ENCODE assay signal across 12 cellular contexts in the genomic region with DNA sequence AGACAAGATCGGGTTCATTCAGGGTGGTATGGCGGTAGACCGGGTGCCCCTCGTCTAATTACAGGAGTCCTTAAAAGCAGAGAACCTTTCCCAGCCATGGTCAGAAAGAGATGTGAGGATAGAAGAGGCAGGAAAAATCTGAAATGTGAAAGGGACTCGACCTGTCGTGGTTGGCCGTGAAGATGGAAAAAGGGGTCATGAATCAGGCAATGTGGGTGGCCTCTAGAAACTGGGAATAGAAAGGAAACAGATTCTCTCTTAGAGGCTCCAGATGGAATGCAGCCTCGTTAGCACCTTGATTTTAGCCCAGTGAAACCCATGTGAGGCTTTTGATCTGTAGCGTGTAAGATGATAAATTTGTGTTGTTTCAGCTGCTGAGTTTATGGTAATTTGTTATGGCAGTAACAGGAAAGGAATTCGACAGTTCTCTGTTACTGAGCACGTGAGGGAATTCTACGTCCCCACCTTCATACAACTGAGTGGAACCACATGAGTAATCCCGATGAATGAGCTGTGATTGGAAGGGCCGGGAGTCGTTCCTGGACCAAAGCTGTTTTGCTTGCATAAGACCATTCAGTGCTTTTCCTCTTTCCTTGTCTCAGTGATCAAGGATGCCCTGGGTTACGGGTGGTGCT. TPM values are rescaled to one million over a fixed set of nuclear protein-coding genes. Genes with fewer than 3 reads are reported as not detected.
DNase-seq lines count a peak whose midpoint lies in the region; ATAC-seq and TF ChIP-seq lines count a peak whose summit lies in the region.
"Had no signal": no experiment of that assay in that cellular context is flagged by ENCODE, and none has a peak within 500 bp of the region (broad histone marks: within the 10 kb centered on the region; RNA-seq: fewer than 3 reads in every experiment).

No MANE protein-coding gene starts in this region.

- DNase-seq in DMS 273 (lab: John Stamatoyannopoulos, UW; ENCODE audit: unreplicated experiment) = peak; percentile 74
- DNase-seq in DMS 273 treated with DMSO at 0.1 percent for 48 hours (lab: John Stamatoyannopoulos, UW) = no peak
- peak; percentile 73 for DNase-seq in adipocyte (ENCODE audit: low read depth)
- DNase-seq in fibroblast of villous mesenchyme (ENCODE audit: low read depth) = peak; percentile 82
- DNase-seq in superior temporal gyrus (ENCODE audit: extremely low spot score) = peak; percentile 16
- no peak for DNase-seq in coronary artery (ENCODE audit: low spot score)
- no peak for DNase-seq in CD4-positive, alpha-beta memory T cell
- DNase-seq in activated T-cell treated with anti-CD3 and anti-CD28 coated beads, Interleukin-2, amount 50 U/mL, for 72 hours = no peak
- DNase-seq: hippocampal formation, NCI-H1092, nephron progenitor cell had no signal

- H3K4me1 Mint-ChIP-seq in CD4-positive, alpha-beta memory T cell = peaks cover 5 to 9% (median 8%) of the 10 kb centered on the region in 4 donors
- peaks cover 7% of the 10 kb centered on the region for H3K4me1 Mint-ChIP-seq in activated T-cell treated with anti-CD3 and anti-CD28 coated beads, Interleukin-2, amount 50 U/mL, for 72 hours (ENCODE audit: low read depth)

- no peak overlapping the region for H3K4me3 ChIP-seq in adipocyte (ENCODE audit: low read length)
- H3K4me3 ChIP-seq in fibroblast of villous mesenchyme (ENCODE audit: low read depth, low read length) = no peak overlapping the region
- no peak overlapping the region for H3K4me3 ChIP-seq in coronary artery
- no peak overlapping the region for H3K4me3 ChIP-seq in CD4-positive, alpha-beta memory T cell (ENCODE audit: low read length in 2 of 2)

- POLR2A ChIA-PET in CD4-positive, alpha-beta memory T cell (lab: Charles Lee; ENCODE audit: partially characterized antibody) = interaction anchor here (0.6 to 2.3 kb wide), 2 partner anchors 11 to 131 kb away, joined by 3 to 8 read pairs; partner anchors contain the start of gene CA11

- intact Hi-C loops in CD4-positive, alpha-beta memory T cell (cut with micrococcal nuclease) = no loop called here

- H3K9me3 ChIP-seq in adipocyte (ENCODE audit: control insufficient read depth, low read length) = no peaks in the 10 kb centered on the region
- no peaks in the 10 kb centered on the region for H3K9me3 ChIP-seq in CD4-positive, alpha-beta memory T cell (ENCODE audit: control insufficient read depth in 1 of 2, low read length in 2 of 2)

- no peak overlapping the region for H3K27ac ChIP-seq in coronary artery
- H3K27ac ChIP-seq in CD4-positive, alpha-beta memory T cell (ENCODE audit: low read depth, low read length) = no peak overlapping the region
- H3K27ac ChIP-seq: 22Rv1 had no signal

- no peaks in the 10 kb centered on the region for H3K36me3 ChIP-seq in adipocyte (ENCODE audit: control insufficient read depth, insufficient read depth, low read length, severe bottlenecking)
- H3K36me3 ChIP-seq in CD4-positive, alpha-beta memory T cell (ENCODE audit: insufficient read depth, low read length) = no peaks in the 10 kb centered on the region

- H3K27ac Mint-ChIP-seq in CD4-positive, alpha-beta memory T cell = peak overlapping the region in 1 of 7 donors; percentile 70
- no peak overlapping the region for H3K27ac Mint-ChIP-seq in activated T-cell treated with anti-CD3 and anti-CD28 coated beads, Interleukin-2, amount 50 U/mL, for 72 hours
- H3K27ac Mint-ChIP-seq: nephron progenitor cell had no signal

- H3K27me3 ChIP-seq in adipocyte (replicated peaks; ENCODE audit: control insufficient read depth, insufficient read depth, low read length) = peaks cover 7% of the 10 kb centered on the region
- no peaks in the 10 kb centered on the region for H3K27me3 ChIP-seq in CD4-positive, alpha-beta memory T cell (ENCODE audit: insufficient read depth, low read length)

- CTCF ChIA-PET in CD4-positive, alpha-beta memory T cell (lab: Charles Lee; ENCODE audit: partially characterized antibody) = interaction anchor here (0.9 to 1.9 kb wide), 4 partner anchors 17 to 187 kb away, joined by 3 to 6 read pairs (median 4); no protein-coding TSS in a partner anchor

- no peaks in the 10 kb centered on the region for H3K9me3 Mint-ChIP-seq in CD4-positive, alpha-beta memory T cell
- H3K9me3 Mint-ChIP-seq in activated T-cell treated with anti-CD3 and anti-CD28 coated beads, Interleukin-2, amount 50 U/mL, for 72 hours = no peaks in the 10 kb centered on the region
- H3K9me3 Mint-ChIP-seq: nephron progenitor cell had no signal

- H3K4me3 Mint-ChIP-seq in CD4-positive, alpha-beta memory T cell = no peak overlapping the region
- no peak overlapping the region for H3K4me3 Mint-ChIP-seq in activated T-cell treated with anti-CD3 and anti-CD28 coated beads, Interleukin-2, amount 50 U/mL, for 72 hours
- H3K4me3 Mint-ChIP-seq: nephron progenitor cell had no signal

- no peaks in the 10 kb centered on the region for H3K4me1 ChIP-seq in adipocyte (ENCODE audit: control insufficient read depth, insufficient read depth, low read length)
- peaks cover 10% of the 10 kb centered on the region for H3K4me1 ChIP-seq in CD4-positive, alpha-beta memory T cell (ENCODE audit: insufficient read depth, low read length)

- no peaks in the 10 kb centered on the region for H3K27me3 Mint-ChIP-seq in CD4-positive, alpha-beta memory T cell
- H3K27me3 Mint-ChIP-seq in activated T-cell treated with anti-CD3 and anti-CD28 coated beads, Interleukin-2, amount 50 U/mL, for 72 hours (ENCODE audit: low read depth) = no peaks in the 10 kb centered on the region

- ATAC-seq in activated T-cell treated with anti-CD3 and anti-CD28 coated beads, Interleukin-2, amount 50 U/mL, for 72 hours (replicated peaks in 1 of 2) = no peak

- no peak for TF ChIP-seq CTCF in fibroblast of villous mesenchyme (IDR thresholded peaks at IDR 0.05; ENCODE audit: insufficient read depth, low read depth, low read length)
- no peak for TF ChIP-seq CTCF in coronary artery (IDR thresholded peaks at IDR 0.05)

- no peak overlapping the region for H3K9ac ChIP-seq in adipocyte (ENCODE audit: low read length)

- no peaks in the 10 kb centered on the region for H3K36me3 Mint-ChIP-seq in CD4-positive, alpha-beta memory T cell
- no peaks in the 10 kb centered on the region for H3K36me3 Mint-ChIP-seq in activated T-cell treated with anti-CD3 and anti-CD28 coated beads, Interleukin-2, amount 50 U/mL, for 72 hours (ENCODE audit: insufficient read depth in 2 of 2)

RNA-seq across cellular contexts. Expression of gene CA11, which starts 11.0 kb away (rescaled TPM):
- 1.3 TPM in 2 replicates for total RNA-seq in fibroblast of villous mesenchyme
- 10 to 100 TPM; 13.7 to 15.4 TPM for total RNA-seq in CD4-positive, alpha-beta memory T cell
- polyA plus RNA-seq in CD4-positive, alpha-beta memory T cell = 1 to 10 TPM; 5.0 to 9.4 TPM
- 10 to 100 TPM; 10.5 to 11.9 TPM for total RNA-seq in activated T-cell treated with anti-CD3 and anti-CD28 coated beads, Interleukin-2, amount 50 U/mL, for 72 hours

RNA-seq across cellular contexts. Expression of gene NTN5, which starts 15.9 kb away (rescaled TPM):
- total RNA-seq in fibroblast of villous mesenchyme = under 0.01 TPM in 1 of 2 replicates, not detected in the other
- 1 to 10 TPM; 2.3 to 3.3 TPM for total RNA-seq in CD4-positive, alpha-beta memory T cell
- under 1 TPM in 1 of 2 donors, not detected in 1; 0.62 TPM for polyA plus RNA-seq in CD4-positive, alpha-beta memory T cell
- total RNA-seq in activated T-cell treated with anti-CD3 and anti-CD28 coated beads, Interleukin-2, amount 50 U/mL, for 72 hours = 1 to 10 TPM; 1.9 to 2.1 TPM

RNA-seq across cellular contexts. Expression of gene DBP, which starts 19.8 kb away (rescaled TPM):
- total RNA-seq in fibroblast of villous mesenchyme = 6.9 and 7.7 TPM in 2 replicates
- total RNA-seq in CD4-positive, alpha-beta memory T cell = 10 to 100 TPM; 62.6 to 69.5 TPM
- polyA plus RNA-seq in CD4-positive, alpha-beta memory T cell = 100 to 1,000 TPM in 1 of 2 donors, 10 to 100 TPM in 1; 37.4 to 113 TPM
- total RNA-seq in activated T-cell treated with anti-CD3 and anti-CD28 coated beads, Interleukin-2, amount 50 U/mL, for 72 hours = 10 to 100 TPM in 1 of 2 donors, 1 to 10 TPM in 1; 8.2 to 13.4 TPM

RNA-seq across cellular contexts. Expression of gene SPHK2, which starts 37.7 kb away (rescaled TPM):
- 7.8 and 10.0 TPM in 2 replicates for total RNA-seq in fibroblast of villous mesenchyme
- total RNA-seq in CD4-positive, alpha-beta memory T cell = 10 to 100 TPM; 25.0 to 29.1 TPM
- 1 to 10 TPM; 6.0 to 8.4 TPM for polyA plus RNA-seq in CD4-positive, alpha-beta memory T cell
- 10 to 100 TPM; 26.9 to 27.2 TPM for total RNA-seq in activated T-cell treated with anti-CD3 and anti-CD28 coated beads, Interleukin-2, amount 50 U/mL, for 72 hours

RNA-seq across cellular contexts. Expression of gene RPL18, which starts 38.0 kb away (rescaled TPM):
- 1,548 and 1,575 TPM in 2 replicates for total RNA-seq in fibroblast of villous mesenchyme
- total RNA-seq in CD4-positive, alpha-beta memory T cell = 1,000 to 10,000 TPM; 2,357 to 2,448 TPM
- 1,000 to 10,000 TPM; 2,084 to 2,180 TPM for polyA plus RNA-seq in CD4-positive, alpha-beta memory T cell
- total RNA-seq in activated T-cell treated with anti-CD3 and anti-CD28 coated beads, Interleukin-2, amount 50 U/mL, for 72 hours = 1,000 to 10,000 TPM; 1,953 to 2,080 TPM

Comparison
In these comparisons a context has a peak if more than half of its experiments do, and no peak if none do; other contexts are left out.
1. DNase-seq: peak in DMS 273 (single experiment), adipocyte (single experiment), fibroblast of villous mesenchyme (single experiment) and superior temporal gyrus (single experiment); none in DMS 273 treated with DMSO at 0.1 percent for 48 hours (single experiment), coronary artery (single experiment), CD4-positive, alpha-beta memory T cell (0 of 5) and activated T-cell treated with anti-CD3 and anti-CD28 coated beads, Interleukin-2, amount 50 U/mL, for 72 hours (0 of 2).